In genomic region chr6:28423546-28423945, GRCh38 we compare ENCODE assay signal across 11 cellular contexts.
"Had no signal": no experiment of that assay in that cellular context is flagged by ENCODE, and none has a peak within 500 bp of the region (broad histone marks: within the 10 kb centered on the region; RNA-seq: fewer than 3 reads in every experiment).

No MANE protein-coding gene starts in this region.

- H3K9me3 Mint-ChIP-seq: HFFc6 had no signal

- ATAC-seq: GM23338, HCT116 had no signal

- H3K4me3 Mint-ChIP-seq: GM23338, H9, HFFc6 had no signal

- H3K27ac ChIP-seq: GM23248 had no signal

- FAIRE-seq: H1, H54 had no signal

- H3K4me1 Mint-ChIP-seq: GM23338, H9 had no signal

- H3K4me2 ChIP-seq: GM23338 had no signal

- DNase-seq: GM23248, GOT3, H7, H9, HCEC 1CT, HFFc6 had no signal

- H3K27ac Mint-ChIP-seq: GM23338, H9, HFFc6 had no signal

- H2AFZ ChIP-seq: GM23248, GM23338 had no signal

- H3K4me3 ChIP-seq: GM23248, GM23338, HAP-1 had no signal

- H3K36me3 ChIP-seq: HAP-1 had no signal

- H3K4me1 ChIP-seq: HAP-1 had no signal

- H3K9me3 ChIP-seq: HAP-1 had no signal

- H3K9ac ChIP-seq: GM23248 had no signal
